22 cellular contexts compared by ENCODE assay signal in genomic region chr1:208559597-208559996, GRCh38.
"Had no signal": no experiment of that assay in that cellular context is flagged by ENCODE, and none has a peak within 500 bp of the region (broad histone marks: within the 10 kb centered on the region; RNA-seq: fewer than 3 reads in every experiment).

No MANE protein-coding gene starts in this region.

- H3K27ac Mint-ChIP-seq: dendritic cell treated with granulocyte-macrophage colony-stimulating factor and Interleukin-4, amounts not matched to agents 40 ng/mL and 50 ng/mL, for 4 days; effector memory CD8-positive, alpha-beta T cell; endodermal cell; naive thymus-derived CD4-positive, alpha-beta T cell; natural killer cell had no signal

- H3K27me3 ChIP-seq: gastrocnemius medialis, heart right ventricle, left lung had no signal

- H3K4me1 Mint-ChIP-seq: naive thymus-derived CD4-positive, alpha-beta T cell; natural killer cell had no signal

- DNase-seq: cortex of kidney; effector CD8-positive, alpha-beta T cell; effector memory CD8-positive, alpha-beta T cell; endodermal cell; erythroblast; esophagus squamous epithelium; foreskin fibroblast; foreskin melanocyte; gastrocnemius medialis; glutamatergic neuron; head of caudate nucleus; heart right ventricle; hippocampal formation; left cardiac atrium; left lung; left ventricle myocardium superior; lower lobe of right lung; mesendoderm; midbrain; naive thymus-derived CD4-positive, alpha-beta T cell; natural killer cell had no signal

- H3K36me3 ChIP-seq: esophagus squamous epithelium, gastrocnemius medialis, heart right ventricle, left lung, lower lobe of right lung had no signal

- H3K9me3 Mint-ChIP-seq: dendritic cell treated with granulocyte-macrophage colony-stimulating factor and Interleukin-4, amounts not matched to agents 40 ng/mL and 50 ng/mL, for 4 days had no signal

- H3K27me3 Mint-ChIP-seq: dendritic cell treated with granulocyte-macrophage colony-stimulating factor and Interleukin-4, amounts not matched to agents 40 ng/mL and 50 ng/mL, for 4 days had no signal

- H3K4me3 ChIP-seq: esophagus squamous epithelium, gastrocnemius medialis, heart right ventricle, left lung, lower lobe of right lung had no signal

- H3K4me3 Mint-ChIP-seq: dendritic cell treated with granulocyte-macrophage colony-stimulating factor and Interleukin-4, amounts not matched to agents 40 ng/mL and 50 ng/mL, for 4 days; effector memory CD8-positive, alpha-beta T cell; endodermal cell; naive thymus-derived CD4-positive, alpha-beta T cell; natural killer cell had no signal

- H3K36me3 Mint-ChIP-seq: naive thymus-derived CD4-positive, alpha-beta T cell; natural killer cell had no signal
